ENCODE assay signal across 16 cellular contexts in the genomic region with DNA sequence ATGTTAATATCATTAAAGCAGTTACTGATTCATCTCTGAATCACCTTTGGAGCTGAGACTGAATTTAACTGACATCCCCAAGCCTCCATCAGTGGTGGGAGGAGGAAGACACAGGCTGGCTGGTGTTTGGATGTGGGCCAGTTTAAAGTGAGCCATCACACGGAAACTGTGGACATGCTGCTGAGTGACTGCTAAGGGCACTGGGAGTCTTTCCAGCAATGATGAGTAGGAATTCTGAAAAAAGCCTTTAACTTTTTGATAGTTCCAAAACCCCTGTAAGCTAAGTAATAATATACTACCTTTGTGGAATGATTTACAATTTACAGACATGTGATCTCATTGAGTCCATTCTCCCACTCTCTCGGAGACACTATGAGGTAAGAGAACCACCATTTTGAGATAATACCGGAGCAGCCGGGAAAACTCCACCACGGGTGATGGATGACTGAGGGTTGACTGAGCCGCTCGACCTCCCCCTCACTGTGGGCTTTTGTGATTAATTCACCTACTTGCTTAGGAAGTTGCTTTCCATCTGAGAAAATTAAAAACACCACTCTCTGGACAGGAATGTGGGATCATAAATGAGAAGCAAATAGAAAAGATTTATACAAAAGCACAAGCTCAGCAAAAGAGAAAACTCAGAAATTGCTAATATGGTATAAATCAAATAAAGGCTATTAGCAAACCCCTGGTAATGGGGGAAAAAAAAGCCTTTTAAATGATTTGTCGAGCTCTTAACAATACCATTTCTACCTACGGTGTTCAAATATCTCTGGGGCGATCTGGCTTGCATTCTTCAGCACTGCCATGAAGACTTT.
DNase-seq lines count a peak whose midpoint lies in the region; ATAC-seq, FAIRE-seq and TF ChIP-seq lines count a peak whose summit lies in the region.
"Had no signal": no experiment of that assay in that cellular context is flagged by ENCODE, and none has a peak within 500 bp of the region (broad histone marks: within the 10 kb centered on the region; RNA-seq: fewer than 3 reads in every experiment).

No MANE protein-coding gene starts in this region.

- peaks cover 9% of the 10 kb centered on the region for H3K27me3 Mint-ChIP-seq in nephron progenitor cell (ENCODE audit: low read depth, poor library complexity)
- H3K27me3 Mint-ChIP-seq: CD4-positive, alpha-beta memory T cell had no signal

- ATAC-seq in HG03521 (IDR thresholded peaks at IDR 0.05; ENCODE audit: unreplicated experiment) (no peak), HG02623 (IDR thresholded peaks at IDR 0.05; ENCODE audit: unreplicated experiment) (no peak)
- ATAC-seq: body of pancreas; GM12878; stimulated activated naive CD8-positive, alpha-beta T cell treated with anti-CD3 and anti-CD28 coated beads, Interleukin-15, Interleukin-2, amounts not matched to agents 100 U/mL and 50 U/mL, for 24 hours had no signal

- no peak for TF ChIP-seq CTCF in nephron progenitor cell (IDR thresholded peaks at IDR 0.05)

- no peak for FAIRE-seq in HTR-8/SVneo (lab: Jason Lieb, UNC)
- FAIRE-seq: GM12878 had no signal

- no peak overlapping the region for H3K27ac Mint-ChIP-seq in nephron progenitor cell
- H3K27ac Mint-ChIP-seq: CD4-positive, alpha-beta memory T cell; T-helper 1 cell treated with Interleukin-12 subunit alpha and Interleukin-12 subunit beta and Interleukin-4 antibody, amounts not matched to agents 30 μg/mL and 1 μg/mL, for 36 hours had no signal

- peaks cover 7% of the 10 kb centered on the region for H3K9me3 Mint-ChIP-seq in nephron progenitor cell
- H3K9me3 Mint-ChIP-seq: T-helper 1 cell treated with Interleukin-12 subunit alpha and Interleukin-12 subunit beta and Interleukin-4 antibody, amounts not matched to agents 30 μg/mL and 1 μg/mL, for 36 hours had no signal

- DNase-seq in AG08396 (ENCODE audit: low spot score), result peak; percentile 83
- DNase-seq in HTR-8/SVneo (ENCODE audit: insufficient read length, low spot score), result peak; percentile 46
- DNase-seq in brain pericyte (ENCODE audit: low read depth, low spot score), result peak; percentile 45
- peak; percentile 37 for DNase-seq in left kidney (ENCODE audit: low read depth, low spot score)
- DNase-seq in SIG-M5 (lab: John Stamatoyannopoulos, UW), result no peak
- DNase-seq in nephron progenitor cell, result no peak
- DNase-seq: activated CD8-positive, alpha-beta memory T cell treated with anti-CD3 and anti-CD28 coated beads, Interleukin-2, amount 50 U/mL, for 48 hours; body of pancreas; CD4-positive, alpha-beta memory T cell; KG1; NCI-H524 treated with DMSO at 0.1 percent for 48 hours; stimulated activated naive CD8-positive, alpha-beta T cell treated with anti-CD3 and anti-CD28 coated beads, Interleukin-15, Interleukin-2, amounts not matched to agents 100 U/mL and 50 U/mL, for 24 hours had no signal

- no peak overlapping the region for H3K4me3 Mint-ChIP-seq in nephron progenitor cell
- H3K4me3 Mint-ChIP-seq: T-helper 1 cell treated with Interleukin-12 subunit alpha and Interleukin-12 subunit beta and Interleukin-4 antibody, amounts not matched to agents 30 μg/mL and 1 μg/mL, for 36 hours had no signal

- H3K4me1 Mint-ChIP-seq in nephron progenitor cell, result peaks cover 39% of the 10 kb centered on the region
- H3K4me1 Mint-ChIP-seq: CD4-positive, alpha-beta memory T cell had no signal

- H3K36me3 Mint-ChIP-seq in nephron progenitor cell (ENCODE audit: low read depth), result no peaks in the 10 kb centered on the region
- H3K36me3 Mint-ChIP-seq: CD4-positive, alpha-beta memory T cell had no signal

Comparison
In these comparisons a context has a peak if more than half of its experiments do, and no peak if none do; other contexts are left out.
1. DNase-seq: peak in AG08396 (single experiment), HTR-8/SVneo (single experiment), brain pericyte (single experiment) and left kidney (single experiment); none in SIG-M5 (single experiment) and nephron progenitor cell (single experiment).